In the genomic region with DNA sequence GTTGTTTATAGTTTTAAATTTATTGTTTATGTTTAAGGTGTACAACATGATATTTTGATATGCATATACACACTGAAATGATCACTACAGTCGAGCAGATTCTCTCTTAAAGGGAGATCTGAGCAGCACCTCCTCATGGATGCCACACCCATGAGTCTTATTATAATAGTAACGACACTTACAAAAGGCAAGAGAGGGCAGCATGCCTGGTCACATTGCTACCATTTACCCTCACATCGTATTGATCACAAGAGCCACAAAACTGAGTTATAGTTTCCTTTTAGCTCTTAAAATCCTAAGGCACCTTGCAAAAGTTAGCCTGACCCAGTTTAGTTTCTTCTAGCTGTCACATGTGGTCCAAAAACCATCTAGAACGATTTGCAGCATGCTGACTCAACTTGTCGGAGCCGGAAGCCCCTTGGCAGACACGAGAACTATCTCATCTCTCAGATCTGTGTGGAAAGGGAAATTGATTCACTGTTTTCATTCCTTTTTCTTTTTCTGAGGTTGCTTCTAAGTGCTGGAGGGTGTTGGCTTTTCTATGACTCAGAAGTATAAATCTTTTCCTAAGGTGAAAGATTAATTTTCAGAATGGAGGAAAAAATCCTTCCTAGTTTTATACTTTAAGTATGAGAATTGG, we compare ENCODE assay signal across 8 cellular contexts.
DNase-seq lines count a peak whose midpoint lies in the region; ATAC-seq and TF ChIP-seq lines count a peak whose summit lies in the region.

No MANE protein-coding gene starts in this region.

- no peaks in the 10 kb centered on the region for H3K9me3 ChIP-seq in ascending aorta

- H3K27me3 ChIP-seq in ascending aorta: no peaks in the 10 kb centered on the region

- peak overlapping the region; percentile 55 for H3K4me3 Mint-ChIP-seq in HFFc6
- H3K4me3 Mint-ChIP-seq in T-helper 1 cell treated with Interleukin-12 subunit alpha and Interleukin-12 subunit beta and Interleukin-4 antibody, amounts not matched to agents 30 μg/mL and 1 μg/mL, for 36 hours: peak overlapping the region; percentile 38

- H3K27ac Mint-ChIP-seq in HFFc6: peak overlapping the region; percentile 53
- peak overlapping the region; percentile 64 for H3K27ac Mint-ChIP-seq in T-helper 1 cell treated with Interleukin-12 subunit alpha and Interleukin-12 subunit beta and Interleukin-4 antibody, amounts not matched to agents 30 μg/mL and 1 μg/mL, for 36 hours

- intact Hi-C loops in ascending aorta (cut with DNase I): no loop called here

- H3K4me1 Mint-ChIP-seq in HFFc6 (ENCODE audit: low read depth): peaks cover 97% of the 10 kb centered on the region
- H3K4me1 Mint-ChIP-seq in T-helper 1 cell treated with Interleukin-12 subunit alpha and Interleukin-12 subunit beta and Interleukin-4 antibody, amounts not matched to agents 30 μg/mL and 1 μg/mL, for 36 hours (ENCODE audit: low read depth): peaks cover 57% of the 10 kb centered on the region

- no peaks in the 10 kb centered on the region for H3K36me3 ChIP-seq in ascending aorta

- H3K27ac ChIP-seq in ascending aorta: peak overlapping the region; percentile 17 to 69

- DNase-seq in AG08395 (ENCODE audit: low spot score) (peak; percentile 79), HFFc6 (peak; percentile 93), ascending aorta (ENCODE audit: low spot score in 2 of 2) (peak; percentile 20 to 76), left lobe of liver (ENCODE audit: low spot score) (no peak), NCI-H1694 (lab: John Stamatoyannopoulos, UW) (no peak)
- DNase-seq in stimulated activated CD8-positive, alpha-beta memory T cell treated with anti-CD3 and anti-CD28 coated beads, Interleukin-15, amount 100 ng/mL, for 4 hours (ENCODE audit: low read depth in 2 of 2): peak; percentile 41 to 70

- TF ChIP-seq CTCF in HFFc6 (IDR thresholded peaks at IDR 0.05): no peak
- no peak for TF ChIP-seq CTCF in ascending aorta (IDR thresholded peaks at IDR 0.05)

- H3K36me3 Mint-ChIP-seq in HFFc6 (ENCODE audit: low read depth): no peaks in the 10 kb centered on the region
- H3K36me3 Mint-ChIP-seq in T-helper 1 cell treated with Interleukin-12 subunit alpha and Interleukin-12 subunit beta and Interleukin-4 antibody, amounts not matched to agents 30 μg/mL and 1 μg/mL, for 36 hours (ENCODE audit: low read depth): peaks cover 1% of the 10 kb centered on the region

- H3K4me1 ChIP-seq in ascending aorta: peaks cover 18 to 37% of the 10 kb centered on the region in 2 donors

- H3K4me3 ChIP-seq in ascending aorta: peak overlapping the region in 1 of 2 donors; percentile 19

- H3K9me3 Mint-ChIP-seq in HFFc6: no peaks in the 10 kb centered on the region
- H3K9me3 Mint-ChIP-seq in T-helper 1 cell treated with Interleukin-12 subunit alpha and Interleukin-12 subunit beta and Interleukin-4 antibody, amounts not matched to agents 30 μg/mL and 1 μg/mL, for 36 hours: no peaks in the 10 kb centered on the region

- H3K27me3 Mint-ChIP-seq in HFFc6 (ENCODE audit: insufficient read depth): no peaks in the 10 kb centered on the region
- no peaks in the 10 kb centered on the region for H3K27me3 Mint-ChIP-seq in T-helper 1 cell treated with Interleukin-12 subunit alpha and Interleukin-12 subunit beta and Interleukin-4 antibody, amounts not matched to agents 30 μg/mL and 1 μg/mL, for 36 hours (ENCODE audit: low read depth)

- peak; percentile 31 for ATAC-seq in left lobe of liver
- ATAC-seq in HG02938 (IDR thresholded peaks at IDR 0.05; ENCODE audit: unreplicated experiment): no peak

Comparison
In these comparisons a context has a peak if more than half of its experiments do, and no peak if none do; other contexts are left out.
1. DNase-seq: peak in AG08395 (single experiment), HFFc6 (single experiment), ascending aorta (2 of 2) and stimulated activated CD8-positive, alpha-beta memory T cell treated with anti-CD3 and anti-CD28 coated beads, Interleukin-15, amount 100 ng/mL, for 4 hours (2 of 2); none in left lobe of liver (single experiment) and NCI-H1694 (single experiment).